ENCODE assay signal across 1 cellular context in the genomic region with DNA sequence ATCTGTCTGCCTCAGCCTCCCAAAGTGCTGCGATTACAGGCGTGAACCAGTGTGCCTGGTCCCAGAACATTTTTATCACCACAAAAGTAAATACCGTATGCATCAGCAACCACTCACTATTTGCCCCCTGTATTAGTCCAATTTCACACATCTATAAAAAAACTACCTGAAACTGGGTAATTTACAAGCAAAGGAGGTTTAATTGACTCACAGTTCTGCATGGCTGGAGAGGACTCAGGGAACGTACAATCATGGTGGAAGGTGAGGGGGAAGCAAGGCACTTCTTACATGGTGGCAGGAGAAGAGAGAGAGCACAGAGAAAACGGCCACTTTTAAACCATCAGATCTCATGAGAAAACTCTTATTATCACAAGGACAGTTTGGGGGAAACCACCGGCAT.
TF ChIP-seq lines count a peak whose summit lies in the region.

No MANE protein-coding gene starts in this region.

TF ChIP-seq in K562, 482 proteins besides CTCF, POLR2A, EP300 and RAD21:
- TF ChIP-seq ELK1 (CRISPR knock-in tag; IDR thresholded peaks at IDR 0.05) = no peak
- TF ChIP-seq SMAD1 (IDR thresholded peaks at IDR 0.05; ENCODE audit: low read depth, low read length, partially characterized antibody) = no peak
- TF ChIP-seq RBM22 (IDR thresholded peaks at IDR 0.05; ENCODE audit: low read depth, low read length, poor library complexity, severe bottlenecking) = no peak
- no peak for TF ChIP-seq GABPA (tag; conservative IDR thresholded peaks at IDR 0.05; ENCODE audit: low read depth)
- TF ChIP-seq, protein P1, sequence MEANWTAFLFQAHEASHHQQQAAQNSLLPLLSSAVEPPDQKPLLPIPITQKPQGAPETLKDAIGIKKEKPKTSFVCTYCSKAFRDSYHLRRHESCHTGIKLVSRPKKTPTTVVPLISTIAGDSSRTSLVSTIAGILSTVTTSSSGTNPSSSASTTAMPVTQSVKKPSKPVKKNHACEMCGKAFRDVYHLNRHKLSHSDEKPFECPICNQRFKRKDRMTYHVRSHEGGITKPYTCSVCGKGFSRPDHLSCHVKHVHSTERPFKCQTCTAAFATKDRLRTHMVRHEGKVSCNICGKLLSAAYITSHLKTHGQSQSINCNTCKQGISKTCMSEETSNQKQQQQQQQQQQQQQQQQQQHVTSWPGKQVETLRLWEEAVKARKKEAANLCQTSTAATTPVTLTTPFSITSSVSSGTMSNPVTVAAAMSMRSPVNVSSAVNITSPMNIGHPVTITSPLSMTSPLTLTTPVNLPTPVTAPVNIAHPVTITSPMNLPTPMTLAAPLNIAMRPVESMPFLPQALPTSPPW (CRISPR knock-in tag; IDR thresholded peaks at IDR 0.05) = no peak
- TF ChIP-seq, protein P2, sequence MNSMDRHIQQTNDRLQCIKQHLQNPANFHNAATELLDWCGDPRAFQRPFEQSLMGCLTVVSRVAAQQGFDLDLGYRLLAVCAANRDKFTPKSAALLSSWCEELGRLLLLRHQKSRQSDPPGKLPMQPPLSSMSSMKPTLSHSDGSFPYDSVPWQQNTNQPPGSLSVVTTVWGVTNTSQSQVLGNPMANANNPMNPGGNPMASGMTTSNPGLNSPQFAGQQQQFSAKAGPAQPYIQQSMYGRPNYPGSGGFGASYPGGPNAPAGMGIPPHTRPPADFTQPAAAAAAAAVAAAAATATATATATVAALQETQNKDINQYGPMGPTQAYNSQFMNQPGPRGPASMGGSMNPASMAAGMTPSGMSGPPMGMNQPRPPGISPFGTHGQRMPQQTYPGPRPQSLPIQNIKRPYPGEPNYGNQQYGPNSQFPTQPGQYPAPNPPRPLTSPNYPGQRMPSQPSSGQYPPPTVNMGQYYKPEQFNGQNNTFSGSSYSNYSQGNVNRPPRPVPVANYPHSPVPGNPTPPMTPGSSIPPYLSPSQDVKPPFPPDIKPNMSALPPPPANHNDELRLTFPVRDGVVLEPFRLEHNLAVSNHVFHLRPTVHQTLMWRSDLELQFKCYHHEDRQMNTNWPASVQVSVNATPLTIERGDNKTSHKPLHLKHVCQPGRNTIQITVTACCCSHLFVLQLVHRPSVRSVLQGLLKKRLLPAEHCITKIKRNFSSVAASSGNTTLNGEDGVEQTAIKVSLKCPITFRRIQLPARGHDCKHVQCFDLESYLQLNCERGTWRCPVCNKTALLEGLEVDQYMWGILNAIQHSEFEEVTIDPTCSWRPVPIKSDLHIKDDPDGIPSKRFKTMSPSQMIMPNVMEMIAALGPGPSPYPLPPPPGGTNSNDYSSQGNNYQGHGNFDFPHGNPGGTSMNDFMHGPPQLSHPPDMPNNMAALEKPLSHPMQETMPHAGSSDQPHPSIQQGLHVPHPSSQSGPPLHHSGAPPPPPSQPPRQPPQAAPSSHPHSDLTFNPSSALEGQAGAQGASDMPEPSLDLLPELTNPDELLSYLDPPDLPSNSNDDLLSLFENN (IDR thresholded peaks at IDR 0.05; ENCODE audit: low read depth in 2 of 2, low read length in 2 of 2) = no peak
- no peak for TF ChIP-seq FOXO4 (CRISPR knock-in tag; IDR thresholded peaks at IDR 0.05)
- TF ChIP-seq SMC3 (conservative IDR thresholded peaks at IDR 0.05; ENCODE audit: insufficient read depth, low read depth, low read length) = no peak
- TF ChIP-seq, protein P3, sequence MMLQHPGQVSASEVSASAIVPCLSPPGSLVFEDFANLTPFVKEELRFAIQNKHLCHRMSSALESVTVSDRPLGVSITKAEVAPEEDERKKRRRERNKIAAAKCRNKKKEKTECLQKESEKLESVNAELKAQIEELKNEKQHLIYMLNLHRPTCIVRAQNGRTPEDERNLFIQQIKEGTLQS (IDR thresholded peaks at IDR 0.05) = no peak
- TF ChIP-seq, protein P3 (CRISPR knock-in tag; conservative IDR thresholded peaks at IDR 0.05) = no peak
- TF ChIP-seq CBX8 (IDR thresholded peaks at IDR 0.05; ENCODE audit: borderline replicate concordance, extremely low read depth, low read depth, low read length, poor library complexity, severe bottlenecking) = no peak
- TF ChIP-seq, protein P4, sequence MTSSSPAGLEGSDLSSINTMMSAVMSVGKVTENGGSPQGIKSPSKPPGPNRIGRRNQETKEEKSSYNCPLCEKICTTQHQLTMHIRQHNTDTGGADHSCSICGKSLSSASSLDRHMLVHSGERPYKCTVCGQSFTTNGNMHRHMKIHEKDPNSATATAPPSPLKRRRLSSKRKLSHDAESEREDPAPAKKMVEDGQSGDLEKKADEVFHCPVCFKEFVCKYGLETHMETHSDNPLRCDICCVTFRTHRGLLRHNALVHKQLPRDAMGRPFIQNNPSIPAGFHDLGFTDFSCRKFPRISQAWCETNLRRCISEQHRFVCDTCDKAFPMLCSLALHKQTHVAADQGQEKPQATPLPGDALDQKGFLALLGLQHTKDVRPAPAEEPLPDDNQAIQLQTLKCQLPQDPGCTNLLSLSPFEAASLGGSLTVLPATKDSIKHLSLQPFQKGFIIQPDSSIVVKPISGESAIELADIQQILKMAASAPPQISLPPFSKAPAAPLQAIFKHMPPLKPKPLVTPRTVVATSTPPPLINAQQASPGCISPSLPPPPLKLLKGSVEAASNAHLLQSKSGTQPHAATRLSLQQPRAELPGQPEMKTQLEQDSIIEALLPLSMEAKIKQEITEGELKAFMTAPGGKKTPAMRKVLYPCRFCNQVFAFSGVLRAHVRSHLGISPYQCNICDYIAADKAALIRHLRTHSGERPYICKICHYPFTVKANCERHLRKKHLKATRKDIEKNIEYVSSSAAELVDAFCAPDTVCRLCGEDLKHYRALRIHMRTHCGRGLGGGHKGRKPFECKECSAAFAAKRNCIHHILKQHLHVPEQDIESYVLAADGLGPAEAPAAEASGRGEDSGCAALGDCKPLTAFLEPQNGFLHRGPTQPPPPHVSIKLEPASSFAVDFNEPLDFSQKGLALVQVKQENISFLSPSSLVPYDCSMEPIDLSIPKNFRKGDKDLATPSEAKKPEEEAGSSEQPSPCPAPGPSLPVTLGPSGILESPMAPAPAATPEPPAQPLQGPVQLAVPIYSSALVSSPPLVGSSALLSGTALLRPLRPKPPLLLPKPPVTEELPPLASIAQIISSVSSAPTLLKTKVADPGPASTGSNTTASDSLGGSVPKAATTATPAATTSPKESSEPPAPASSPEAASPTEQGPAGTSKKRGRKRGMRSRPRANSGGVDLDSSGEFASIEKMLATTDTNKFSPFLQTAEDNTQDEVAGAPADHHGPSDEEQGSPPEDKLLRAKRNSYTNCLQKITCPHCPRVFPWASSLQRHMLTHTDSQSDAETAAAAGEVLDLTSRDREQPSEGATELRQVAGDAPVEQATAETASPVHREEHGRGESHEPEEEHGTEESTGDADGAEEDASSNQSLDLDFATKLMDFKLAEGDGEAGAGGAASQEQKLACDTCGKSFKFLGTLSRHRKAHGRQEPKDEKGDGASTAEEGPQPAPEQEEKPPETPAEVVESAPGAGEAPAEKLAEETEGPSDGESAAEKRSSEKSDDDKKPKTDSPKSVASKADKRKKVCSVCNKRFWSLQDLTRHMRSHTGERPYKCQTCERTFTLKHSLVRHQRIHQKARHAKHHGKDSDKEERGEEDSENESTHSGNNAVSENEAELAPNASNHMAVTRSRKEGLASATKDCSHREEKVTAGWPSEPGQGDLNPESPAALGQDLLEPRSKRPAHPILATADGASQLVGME (CRISPR knock-in tag; IDR thresholded peaks at IDR 0.05) = no peak
- TF ChIP-seq NCOA4 (IDR thresholded peaks at IDR 0.05; ENCODE audit: partially characterized antibody) = no peak
- TF ChIP-seq SLC30A9 (CRISPR knock-in tag; IDR thresholded peaks at IDR 0.05) = no peak
- no peak for TF ChIP-seq CHCHD3 (CRISPR knock-in tag; IDR thresholded peaks at IDR 0.05)
- TF ChIP-seq U2AF1 (optimal IDR thresholded peaks at IDR 0.05; ENCODE audit: low read depth, low read length) = no peak
- TF ChIP-seq TAF1 (IDR thresholded peaks at IDR 0.05; ENCODE audit: control insufficient read depth, extremely low read depth, insufficient read depth, low read length, severe bottlenecking) = no peak
- TF ChIP-seq ZNF444 (CRISPR knock-in tag; IDR thresholded peaks at IDR 0.05) = no peak
- TF ChIP-seq, protein P5, sequence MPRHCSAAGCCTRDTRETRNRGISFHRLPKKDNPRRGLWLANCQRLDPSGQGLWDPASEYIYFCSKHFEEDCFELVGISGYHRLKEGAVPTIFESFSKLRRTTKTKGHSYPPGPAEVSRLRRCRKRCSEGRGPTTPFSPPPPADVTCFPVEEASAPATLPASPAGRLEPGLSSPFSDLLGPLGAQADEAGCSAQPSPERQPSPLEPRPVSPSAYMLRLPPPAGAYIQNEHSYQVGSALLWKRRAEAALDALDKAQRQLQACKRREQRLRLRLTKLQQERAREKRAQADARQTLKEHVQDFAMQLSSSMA (CRISPR knock-in tag; IDR thresholded peaks at IDR 0.05) = no peak
- no peak for TF ChIP-seq MITF (IDR thresholded peaks at IDR 0.05)
